ENCODE assay signal across 16 cellular contexts in the genomic region with DNA sequence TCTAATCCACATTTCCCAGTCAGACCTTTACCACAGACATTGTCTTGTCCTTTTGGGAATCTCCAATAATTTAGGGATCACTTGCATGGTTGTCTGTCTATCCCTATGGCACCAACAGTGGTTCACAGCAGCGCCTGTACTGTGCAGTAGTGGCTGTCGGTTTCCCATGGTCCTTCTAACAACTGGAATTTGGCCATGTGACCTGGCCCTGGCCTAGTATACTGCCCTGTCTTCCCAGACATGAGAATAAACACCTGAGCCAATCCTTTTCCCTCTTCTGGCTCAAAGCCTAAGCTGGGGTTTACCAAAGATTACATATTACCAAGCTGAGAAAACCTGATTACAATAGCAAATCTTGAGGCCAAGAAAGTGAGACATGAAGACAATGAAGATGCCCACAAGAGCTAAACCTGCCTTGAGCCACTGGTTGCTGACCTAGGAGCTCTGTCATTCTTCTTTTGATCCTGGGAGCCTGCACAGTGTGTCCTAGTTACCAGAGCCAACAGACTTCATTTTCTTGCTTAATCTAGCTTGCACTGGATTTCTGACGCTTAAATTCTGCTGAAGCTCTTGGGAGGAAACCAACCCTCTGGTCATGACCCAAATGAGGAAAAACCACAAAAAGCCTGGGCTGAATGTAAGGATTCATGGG.
DNase-seq lines count a peak whose midpoint lies in the region; ATAC-seq and TF ChIP-seq lines count a peak whose summit lies in the region.
"Had no signal": no experiment of that assay in that cellular context is flagged by ENCODE, and none has a peak within 500 bp of the region (broad histone marks: within the 10 kb centered on the region; RNA-seq: fewer than 3 reads in every experiment).

No MANE protein-coding gene starts in this region.

- H3K27ac Mint-ChIP-seq in brain (peak overlapping the region in 3 of 5 experiments; percentile 6 to 65 (median 34)), nephron (peak overlapping the region in 2 of 3 experiments; percentile 10 to 63)
- H3K27ac Mint-ChIP-seq in activated CD8-positive, alpha-beta memory T cell treated with anti-CD3 and anti-CD28 coated beads, Interleukin-2, amount 10 ng/mL, durations not matched to agents 7 days and 5 days: no peak overlapping the region
- H3K27ac Mint-ChIP-seq: neural progenitor cell had no signal

- H3K27me3 Mint-ChIP-seq in brain (no peaks in the 10 kb centered on the region), nephron (ENCODE audit: low read depth) (peaks cover 6% of the 10 kb centered on the region)
- no peaks in the 10 kb centered on the region for H3K27me3 Mint-ChIP-seq in activated CD8-positive, alpha-beta memory T cell treated with anti-CD3 and anti-CD28 coated beads, Interleukin-2, amount 10 ng/mL, durations not matched to agents 7 days and 5 days

- in situ Hi-C loops in Caki2 (cut with HindIII; ENCODE audit: low pct_unique_long_range_greater_than_20kb, low sequenced_read_pairs): no loop called here

- TF ChIP-seq CTCF in brain (conservative IDR thresholded peaks at IDR 0.05) (no peak), fibroblast of villous mesenchyme (IDR thresholded peaks at IDR 0.05; ENCODE audit: insufficient read depth, low read depth, low read length) (no peak), nephron (IDR thresholded peaks at IDR 0.05; ENCODE audit: unreplicated experiment in 3 of 3) (no peak)

- peaks cover 38% of the 10 kb centered on the region for H3K4me1 Mint-ChIP-seq in brain
- peaks cover 14% of the 10 kb centered on the region for H3K4me1 Mint-ChIP-seq in nephron
- no peaks in the 10 kb centered on the region for H3K4me1 Mint-ChIP-seq in activated CD8-positive, alpha-beta memory T cell treated with anti-CD3 and anti-CD28 coated beads, Interleukin-2, amount 10 ng/mL, durations not matched to agents 7 days and 5 days

- no peaks in the 10 kb centered on the region for H3K9me3 Mint-ChIP-seq in brain
- H3K9me3 Mint-ChIP-seq in nephron: no peaks in the 10 kb centered on the region
- H3K9me3 Mint-ChIP-seq in activated CD8-positive, alpha-beta memory T cell treated with anti-CD3 and anti-CD28 coated beads, Interleukin-2, amount 10 ng/mL, durations not matched to agents 7 days and 5 days (ENCODE audit: low read depth): no peaks in the 10 kb centered on the region
- H3K9me3 Mint-ChIP-seq: neural progenitor cell had no signal

- H3K4me3 ChIP-seq in fibroblast of villous mesenchyme (ENCODE audit: low read depth, low read length): no peak overlapping the region
- H3K4me3 ChIP-seq: lower lobe of right lung, neural progenitor cell, SJSA1 had no signal

- DNase-seq in Caki2 (ENCODE audit: low read depth) (peak; percentile 32), fibroblast of villous mesenchyme (ENCODE audit: low read depth) (peak; percentile 53), NCI-H526 treated with DMSO at 0.1 percent for 48 hours (lab: John Stamatoyannopoulos, UW) (no peak), OCI-M1 (lab: John Stamatoyannopoulos, UW) (no peak)
- no peak for DNase-seq in stimulated activated CD4-positive, alpha-beta T cell treated with anti-CD3 and anti-CD28 coated beads, Interleukin-15, amount 100 ng/mL, for 24 hours
- DNase-seq in activated CD8-positive, alpha-beta memory T cell treated with anti-CD3 and anti-CD28 coated beads, Interleukin-2, amount 10 ng/mL, durations not matched to agents 7 days and 5 days: no peak
- DNase-seq: activated CD4-positive, alpha-beta T cell treated with anti-CD3 and anti-CD28 coated beads, Interleukin-2, amount 50 U/mL, for 48 hours; GOT3; lower lobe of right lung; NCI-H1048; NCI-H2171 treated with DMSO at 0.1 percent for 48 hours; stimulated activated CD4-positive, alpha-beta T cell treated with anti-CD3 and anti-CD28 coated beads, Interleukin-4, amount 100 ng/mL, for 4 hours had no signal

- H3K4me3 Mint-ChIP-seq in brain: no peak overlapping the region
- no peak overlapping the region for H3K4me3 Mint-ChIP-seq in nephron
- H3K4me3 Mint-ChIP-seq in activated CD8-positive, alpha-beta memory T cell treated with anti-CD3 and anti-CD28 coated beads, Interleukin-2, amount 10 ng/mL, durations not matched to agents 7 days and 5 days: no peak overlapping the region
- H3K4me3 Mint-ChIP-seq: neural progenitor cell had no signal

- no peak for ATAC-seq in activated CD8-positive, alpha-beta memory T cell treated with anti-CD3 and anti-CD28 coated beads, Interleukin-2, amount 10 ng/mL, durations not matched to agents 7 days and 5 days

- H3K36me3 Mint-ChIP-seq in brain (peaks cover 24% of the 10 kb centered on the region), nephron (ENCODE audit: low read depth) (peaks cover 11% of the 10 kb centered on the region)
- H3K36me3 Mint-ChIP-seq in activated CD8-positive, alpha-beta memory T cell treated with anti-CD3 and anti-CD28 coated beads, Interleukin-2, amount 10 ng/mL, durations not matched to agents 7 days and 5 days: no peaks in the 10 kb centered on the region

- CTCF ChIA-PET in activated CD8-positive, alpha-beta memory T cell treated with anti-CD3 and anti-CD28 coated beads, Interleukin-2, amount 10 ng/mL, durations not matched to agents 7 days and 5 days (lab: Charles Lee): no interaction called here

Comparison
In these comparisons a context has a peak if more than half of its experiments do, and no peak if none do; other contexts are left out.
1. DNase-seq: peak in Caki2 (single experiment) and fibroblast of villous mesenchyme (single experiment); none in stimulated activated CD4-positive, alpha-beta T cell treated with anti-CD3 and anti-CD28 coated beads, Interleukin-15, amount 100 ng/mL, for 24 hours (single experiment), NCI-H526 treated with DMSO at 0.1 percent for 48 hours (single experiment), activated CD8-positive, alpha-beta memory T cell treated with anti-CD3 and anti-CD28 coated beads, Interleukin-2, amount 10 ng/mL, durations not matched to agents 7 days and 5 days (single experiment) and OCI-M1 (single experiment).